ENCODE assay signal across 33 cellular contexts in genomic region chr2:112789186-112789585, GRCh38. TPM values are rescaled to one million over a fixed set of nuclear protein-coding genes. Genes with fewer than 3 reads are reported as not detected.
"Had no signal": no experiment of that assay in that cellular context is flagged by ENCODE, and none has a peak within 500 bp of the region (broad histone marks: within the 10 kb centered on the region; RNA-seq: fewer than 3 reads in every experiment).

No MANE protein-coding gene starts in this region.

- H2AFZ ChIP-seq: parathyroid adenoma had no signal

- H3K27me3 Mint-ChIP-seq: stimulated activated memory B cell treated with anti-CD40 and anti-IgM and Interleukin-4, amounts not matched to agents 10 μg/mL and 1 μg/mL and 100 μg/mL, for 72 hours; type B pancreatic cell had no signal

- H3K4me3 ChIP-seq: ovary, psoas muscle, skin epidermis, smooth muscle cell, spleen, suprapubic skin, testis, tibial artery, transverse colon, upper lobe of right lung, uterus had no signal

- H3K27ac ChIP-seq: ovary, parathyroid adenoma, psoas muscle, skin epidermis, suprapubic skin, testis, tibial artery, transverse colon, upper lobe of right lung, uterus had no signal

- H3K27ac Mint-ChIP-seq: naive thymus-derived CD4-positive, alpha-beta T cell; natural killer cell; nephron; progenitor cell of endocrine pancreas; stimulated activated memory B cell treated with anti-CD40 and anti-IgM and Interleukin-4, amounts not matched to agents 10 μg/mL and 1 μg/mL and 100 μg/mL, for 72 hours; stimulated activated naive CD8-positive, alpha-beta T cell treated with anti-CD3 and anti-CD28 coated beads, Interleukin-15, amount 100 ng/mL, for 72 hours; type B pancreatic cell had no signal

- H3K36me3 Mint-ChIP-seq: natural killer cell had no signal

- DNase-seq: naive thymus-derived CD4-positive, alpha-beta T cell; natural killer cell; occipital lobe; ovary; posterior cingulate gyrus; psoas muscle; right cardiac atrium; spleen; stimulated activated CD4-positive, alpha-beta T cell treated with anti-CD3 and anti-CD28 coated beads, Interleukin-12 subunit alpha, Interleukin-12 subunit beta, amount 100 ng/mL, for 4 hours; stimulated activated CD4-positive, alpha-beta T cell treated with anti-CD3 and anti-CD28 coated beads, Interleukin-1b, Interleukin-23, amount 100 ng/mL, for 48 hours; stimulated activated CD4-positive, alpha-beta T cell treated with anti-CD3 and anti-CD28 coated beads, Interleukin-4, amount 100 ng/mL, for 1 hour; stimulated activated CD4-positive, alpha-beta T cell treated with anti-CD3 and anti-CD28 coated beads, Interleukin-4, amount 100 ng/mL, for 4 hours; stimulated activated CD8-positive, alpha-beta memory T cell treated with anti-CD3 and anti-CD28 coated beads, Interleukin-4, amount 100 ng/mL, for 48 hours; stimulated activated naive CD4-positive, alpha-beta T cell; stimulated activated naive CD8-positive, alpha-beta T cell treated with anti-CD3 and anti-CD28 coated beads, Interleukin-15, amount 100 ng/mL, for 72 hours; stimulated activated naive CD8-positive, alpha-beta T cell treated with anti-CD3 and anti-CD28 coated beads, Interleukin-15, Interleukin-2, amounts not matched to agents 100 U/mL and 50 U/mL, for 24 hours; substantia nigra; testis; tibial artery; transverse colon; upper lobe of right lung; uterus had no signal

- H3K4me1 ChIP-seq: psoas muscle, testis, tibial artery, uterus had no signal

- H3K9ac ChIP-seq: parathyroid adenoma had no signal

- H3K4me1 Mint-ChIP-seq: nephron had no signal

- H3K79me2 ChIP-seq: parathyroid adenoma had no signal

- H3K4me2 ChIP-seq: smooth muscle cell had no signal

- H3K9me3 ChIP-seq: ovary, psoas muscle, spleen, suprapubic skin, testis, tibial artery, transverse colon, upper lobe of right lung, uterus had no signal

- H3K4me3 Mint-ChIP-seq: naive thymus-derived CD4-positive, alpha-beta T cell; natural killer cell; nephron; stimulated activated memory B cell treated with anti-CD40 and anti-IgM and Interleukin-4, amounts not matched to agents 10 μg/mL and 1 μg/mL and 100 μg/mL, for 72 hours; stimulated activated naive CD8-positive, alpha-beta T cell treated with anti-CD3 and anti-CD28 coated beads, Interleukin-15, amount 100 ng/mL, for 72 hours; type B pancreatic cell had no signal

- ATAC-seq: naive thymus-derived CD4-positive, alpha-beta T cell; natural killer cell; psoas muscle; right cardiac atrium; sciatic nerve; stimulated activated memory B cell treated with anti-CD40 and anti-IgM and Interleukin-4, amounts not matched to agents 10 μg/mL and 1 μg/mL and 100 μg/mL, for 72 hours; stimulated activated naive CD8-positive, alpha-beta T cell treated with anti-CD3 and anti-CD28 coated beads, Interleukin-15, amount 100 ng/mL, for 72 hours; stimulated activated naive CD8-positive, alpha-beta T cell treated with anti-CD3 and anti-CD28 coated beads, Interleukin-15, Interleukin-2, amounts not matched to agents 100 U/mL and 50 U/mL, for 24 hours; upper lobe of right lung had no signal

- H3K36me3 ChIP-seq: ovary, spleen, suprapubic skin, tibial artery, transverse colon, upper lobe of right lung, uterus had no signal

- H3K27me3 ChIP-seq: ovary, spleen, suprapubic skin, testis, tibial artery, transverse colon, upper lobe of right lung, uterus had no signal

- H3K9me3 Mint-ChIP-seq: natural killer cell, type B pancreatic cell had no signal

RNA-seq across cellular contexts. Expression of gene IL1A, which starts 4.9 kb away (rescaled TPM):
- total RNA-seq: occipital lobe, osteoblast, right cardiac atrium, transverse colon had no signal
- polyA plus RNA-seq: naive thymus-derived CD4-positive, alpha-beta T cell; right cardiac atrium had no signal

RNA-seq across cellular contexts. Expression of gene CKAP2L, which starts 24.8 kb away (rescaled TPM):
- polyA plus RNA-seq: naive thymus-derived CD4-positive, alpha-beta T cell; right cardiac atrium had no signal

RNA-seq across cellular contexts. Expression of gene IL1B, which starts 47.4 kb away (rescaled TPM):
- total RNA-seq: progenitor cell of endocrine pancreas, smooth muscle cell had no signal
- polyA plus RNA-seq: naive thymus-derived CD4-positive, alpha-beta T cell; neural cell; smooth muscle cell had no signal
